ENCODE assay signal across 27 cellular contexts in genomic region chr2:1091895-1092585, GRCh38.
A peak's percentile ranks its signal among the peaks of the same experiment; 100 is the strongest.
DNase-seq lines count a peak whose midpoint lies in the region; ATAC-seq, FAIRE-seq and TF ChIP-seq lines count a peak whose summit lies in the region.
"Had no signal": no experiment of that assay in that cellular context is flagged by ENCODE, and none has a peak within 500 bp of the region (broad histone marks: within the 10 kb centered on the region; RNA-seq: fewer than 3 reads in every experiment).

No MANE protein-coding gene starts in this region.

- peak; percentile 68 for DNase-seq in AG20443 (ENCODE audit: low spot score)
- DNase-seq in GM23338 (ENCODE audit: low spot score) = no peak
- peak; percentile 38 for DNase-seq in amniotic stem cell (lab: John Stamatoyannopoulos, UW)
- peak; percentile 1 for DNase-seq in keratinocyte (ENCODE audit: low read depth, low spot score)
- DNase-seq in OCI-M1 (lab: John Stamatoyannopoulos, UW) = no peak
- no peak for DNase-seq in NCI-H2227 treated with DMSO at 0.1 percent for 48 hours (lab: John Stamatoyannopoulos, UW)
- DNase-seq in left cardiac atrium = no peak
- DNase-seq: activated CD8-positive, alpha-beta memory T cell treated with anti-CD3 and anti-CD28 coated beads, Interleukin-2, amount 10 ng/mL, durations not matched to agents 7 days and 5 days; activated gamma-delta T cell treated with Interleukin-2 at 50 U/mL for 16 hours; activated naive CD8-positive, alpha-beta T cell treated with anti-CD3 and anti-CD28 coated beads, Interleukin-2, amount 10 ng/mL, durations not matched to agents 7 days and 5 days; activated T-cell treated with anti-CD3 and anti-CD28 coated beads, Interleukin-2, amount 50 U/mL, for 4 hours; central memory CD4-positive, alpha-beta T cell; cortex of kidney; effector memory CD8-positive, alpha-beta T cell; NCI-H1048; NCI-H1694 treated with DMSO at 0.1 percent for 48 hours; NCI-H2171; NCI-H510A treated with DMSO at 0.1 percent for 48 hours; nephron progenitor cell; ovary; SK-N-SH; stimulated activated naive CD4-positive, alpha-beta T cell had no signal

- H3K9me3 Mint-ChIP-seq in GM23338 = peaks cover 3% of the 10 kb centered on the region
- H3K9me3 Mint-ChIP-seq: activated T-cell treated with anti-CD3 and anti-CD28 coated beads, Interleukin-2, amount 50 U/mL, for 4 hours; effector memory CD8-positive, alpha-beta T cell; T-helper 1 cell treated with Interleukin-12 subunit alpha and Interleukin-12 subunit beta and Interleukin-4 antibody, amounts not matched to agents 30 μg/mL and 1 μg/mL, for 36 hours had no signal

- no peaks in the 10 kb centered on the region for H3K27me3 ChIP-seq in GM23338 (ENCODE audit: insufficient read depth)
- H3K27me3 ChIP-seq in keratinocyte (ENCODE audit: control insufficient read depth, extremely low read depth, insufficient read depth, low read length) = no peaks in the 10 kb centered on the region
- H3K27me3 ChIP-seq: BLaER1, ovary, suprapubic skin had no signal

- H4K20me1 ChIP-seq in GM23338 (replicated peaks; ENCODE audit: insufficient read depth) (peaks cover 12% of the 10 kb centered on the region; the same call in 1 of the 2 replicates), keratinocyte (ENCODE audit: control insufficient read depth, extremely low read depth, insufficient read depth, low read length) (no peaks in the 10 kb centered on the region)
- H4K20me1 ChIP-seq: BLaER1 had no signal

- H3K9me2 ChIP-seq in GM23338 (ENCODE audit: insufficient read depth) = no peaks in the 10 kb centered on the region
- H3K9me2 ChIP-seq: SK-N-SH had no signal

- dilution Hi-C loops in keratinocyte (cut with MboI; ENCODE audit: extremely low pct_ligation_motif_present, low sequenced_read_pairs) = no loop called here

- H3K27me3 Mint-ChIP-seq in GM23338 (ENCODE audit: insufficient read depth, low read depth, poor library complexity) = peaks cover 2% of the 10 kb centered on the region
- H3K27me3 Mint-ChIP-seq: activated CD8-positive, alpha-beta memory T cell treated with anti-CD3 and anti-CD28 coated beads, Interleukin-2, amount 10 ng/mL, durations not matched to agents 7 days and 5 days; activated naive CD8-positive, alpha-beta T cell treated with anti-CD3 and anti-CD28 coated beads, Interleukin-2, amount 10 ng/mL, durations not matched to agents 7 days and 5 days had no signal

- FAIRE-seq in keratinocyte (lab: Jason Lieb, UNC) = no peak
- FAIRE-seq: astrocyte, G401.6 had no signal

- 0 out of 2 replicates have a peak, but pooled peaks cover 4% of the 10 kb centered on the region for H3F3A ChIP-seq in GM23338 (replicated peaks; ENCODE audit: low read depth)

- H3K9ac ChIP-seq in keratinocyte (ENCODE audit: control insufficient read depth, extremely low read depth, insufficient read depth, low read length) = no peak overlapping the region
- H3K9ac ChIP-seq: BLaER1, SK-N-SH had no signal

- H3K9me1 ChIP-seq in keratinocyte (ENCODE audit: control insufficient read depth, extremely low read depth, insufficient read depth, low read length) = no peaks in the 10 kb centered on the region

- no peak overlapping the region for H3K4me3 Mint-ChIP-seq in GM23338
- H3K4me3 Mint-ChIP-seq: activated CD8-positive, alpha-beta memory T cell treated with anti-CD3 and anti-CD28 coated beads, Interleukin-2, amount 10 ng/mL, durations not matched to agents 7 days and 5 days; activated naive CD8-positive, alpha-beta T cell treated with anti-CD3 and anti-CD28 coated beads, Interleukin-2, amount 10 ng/mL, durations not matched to agents 7 days and 5 days; activated T-cell treated with anti-CD3 and anti-CD28 coated beads, Interleukin-2, amount 50 U/mL, for 4 hours; effector memory CD8-positive, alpha-beta T cell; nephron progenitor cell; T-helper 1 cell treated with Interleukin-12 subunit alpha and Interleukin-12 subunit beta and Interleukin-4 antibody, amounts not matched to agents 30 μg/mL and 1 μg/mL, for 36 hours had no signal

- no peak overlapping the region for H3K27ac Mint-ChIP-seq in GM23338
- H3K27ac Mint-ChIP-seq: activated CD8-positive, alpha-beta memory T cell treated with anti-CD3 and anti-CD28 coated beads, Interleukin-2, amount 10 ng/mL, durations not matched to agents 7 days and 5 days; activated naive CD8-positive, alpha-beta T cell treated with anti-CD3 and anti-CD28 coated beads, Interleukin-2, amount 10 ng/mL, durations not matched to agents 7 days and 5 days; effector memory CD8-positive, alpha-beta T cell; nephron progenitor cell; T-helper 1 cell treated with Interleukin-12 subunit alpha and Interleukin-12 subunit beta and Interleukin-4 antibody, amounts not matched to agents 30 μg/mL and 1 μg/mL, for 36 hours had no signal

- ATAC-seq in GM23338 (peak; percentile 71), left cardiac atrium (no peak)
- ATAC-seq: activated CD8-positive, alpha-beta memory T cell treated with anti-CD3 and anti-CD28 coated beads, Interleukin-2, amount 10 ng/mL, durations not matched to agents 7 days and 5 days; activated T-cell treated with anti-CD3 and anti-CD28 coated beads, Interleukin-2, amount 50 U/mL, for 4 hours; effector memory CD8-positive, alpha-beta T cell had no signal

- no peaks in the 10 kb centered on the region for H3K79me2 ChIP-seq in GM23338 (replicated peaks; ENCODE audit: insufficient read depth)
- H3K79me2 ChIP-seq in keratinocyte (ENCODE audit: control insufficient read depth, insufficient read depth, low read length) = no peaks in the 10 kb centered on the region

- H3K36me3 ChIP-seq in GM23338 (ENCODE audit: insufficient read depth) (peaks cover 5% of the 10 kb centered on the region), keratinocyte (ENCODE audit: control insufficient read depth in 2 of 2, extremely low read depth in 1 of 2, insufficient read depth in 2 of 2, low read length in 2 of 2) (no peaks in the 10 kb centered on the region)
- H3K36me3 ChIP-seq: BLaER1, ovary, suprapubic skin had no signal

- intact Hi-C loops in left cardiac atrium (cut with DNase I) = no loop called here

- no peaks in the 10 kb centered on the region for H3K4me1 ChIP-seq in GM23338 (ENCODE audit: insufficient read depth)
- peaks cover 3% of the 10 kb centered on the region for H3K4me1 ChIP-seq in keratinocyte (ENCODE audit: control insufficient read depth, extremely low read depth, insufficient read depth, low read length)

- H3K4me1 Mint-ChIP-seq in GM23338 = no peaks in the 10 kb centered on the region
- H3K4me1 Mint-ChIP-seq: activated CD8-positive, alpha-beta memory T cell treated with anti-CD3 and anti-CD28 coated beads, Interleukin-2, amount 10 ng/mL, durations not matched to agents 7 days and 5 days; activated naive CD8-positive, alpha-beta T cell treated with anti-CD3 and anti-CD28 coated beads, Interleukin-2, amount 10 ng/mL, durations not matched to agents 7 days and 5 days had no signal

- H3K4me3 ChIP-seq in GM23338 (no peak overlapping the region), keratinocyte (ENCODE audit: control insufficient read depth in 2 of 3, extremely low read depth in 1 of 3, insufficient read depth in 2 of 3, low read depth in 1 of 3, low read length in 3 of 3) (no peak overlapping the region)
- H3K4me3 ChIP-seq: BLaER1, ovary, suprapubic skin had no signal

- TF ChIP-seq CTCF in GM23338 (conservative IDR thresholded peaks at IDR 0.05; ENCODE audit: low read depth in 2 of 2) = no peak
- no peak for TF ChIP-seq CTCF in keratinocyte (optimal IDR thresholded peaks at IDR 0.05 in 1 of 3, IDR thresholded peaks at IDR 0.05 in 1 of 3, conservative IDR thresholded peaks at IDR 0.05 in 1 of 3; ENCODE audit: extremely low read depth in 1 of 3, insufficient read depth in 2 of 3, low read length in 3 of 3)

- H3K4me2 ChIP-seq in GM23338 (no peak overlapping the region), keratinocyte (ENCODE audit: control insufficient read depth, extremely low read depth, insufficient read depth, low read depth, low read length) (no peak overlapping the region)
- H3K4me2 ChIP-seq: BLaER1, SK-N-SH had no signal

- H2AFZ ChIP-seq in GM23338 = no peak overlapping the region
- H2AFZ ChIP-seq in keratinocyte (ENCODE audit: control insufficient read depth, low read length) = peak overlapping the region; percentile 49

- H3K9me3 ChIP-seq in keratinocyte (ENCODE audit: control insufficient read depth, low read depth, low read length) = no peaks in the 10 kb centered on the region
- H3K9me3 ChIP-seq: ovary, suprapubic skin had no signal

- peaks cover 24% of the 10 kb centered on the region for H3K36me3 Mint-ChIP-seq in GM23338 (ENCODE audit: low read depth)
- H3K36me3 Mint-ChIP-seq: activated CD8-positive, alpha-beta memory T cell treated with anti-CD3 and anti-CD28 coated beads, Interleukin-2, amount 10 ng/mL, durations not matched to agents 7 days and 5 days had no signal

- no peak overlapping the region for H3K27ac ChIP-seq in GM23338 (ENCODE audit: low read depth)
- H3K27ac ChIP-seq in keratinocyte (ENCODE audit: control insufficient read depth, insufficient read depth, low read length) = no peak overlapping the region
- H3K27ac ChIP-seq: BLaER1, ovary, suprapubic skin had no signal

TF ChIP-seq in GM23338, 12 proteins besides CTCF, POLR2A, EP300 and RAD21:
- TF ChIP-seq CREB1 (CRISPR knock-in tag; IDR thresholded peaks at IDR 0.05; ENCODE audit: low read depth) = no peak
- no peak for TF ChIP-seq ZNF331 (CRISPR knock-in tag; IDR thresholded peaks at IDR 0.05; ENCODE audit: low read depth)

Comparison
In these comparisons a context has a peak if more than half of its experiments do, and no peak if none do; other contexts are left out.
1. DNase-seq: peak in AG20443 (single experiment), amniotic stem cell (single experiment) and keratinocyte (single experiment); none in GM23338 (single experiment), OCI-M1 (single experiment), NCI-H2227 treated with DMSO at 0.1 percent for 48 hours (single experiment) and left cardiac atrium (single experiment).